ENCODE assay signal across 9 cellular contexts in genomic region chr12:91778938-91779400, GRCh38.
DNase-seq lines count a peak whose midpoint lies in the region; ATAC-seq and TF ChIP-seq lines count a peak whose summit lies in the region.
"Had no signal": no experiment of that assay in that cellular context is flagged by ENCODE, and none has a peak within 500 bp of the region (broad histone marks: within the 10 kb centered on the region; RNA-seq: fewer than 3 reads in every experiment).

No MANE protein-coding gene starts in this region.

- H3K9ac ChIP-seq in subcutaneous abdominal adipose tissue (ENCODE audit: low read length in 5 of 5) = no peak overlapping the region

- H3K4me3 Mint-ChIP-seq in T-helper 1 cell treated with Interleukin-12 subunit alpha and Interleukin-12 subunit beta and Interleukin-4 antibody, amounts not matched to agents 30 μg/mL and 1 μg/mL, for 36 hours = peak overlapping the region; percentile 63
- H3K4me3 Mint-ChIP-seq in mesothelial cell of epicardium = no peak overlapping the region

- H2AFZ ChIP-seq in ACC112 (ENCODE audit: low read length, unreplicated experiment) = peak overlapping the region; percentile 38

- peak; percentile 97 for ATAC-seq in HG03175 (IDR thresholded peaks at IDR 0.05; ENCODE audit: unreplicated experiment)

- H3K9me3 Mint-ChIP-seq in T-helper 1 cell treated with Interleukin-12 subunit alpha and Interleukin-12 subunit beta and Interleukin-4 antibody, amounts not matched to agents 30 μg/mL and 1 μg/mL, for 36 hours = no peaks in the 10 kb centered on the region
- peaks cover 7% of the 10 kb centered on the region for H3K9me3 Mint-ChIP-seq in mesothelial cell of epicardium

- H3K4me1 ChIP-seq in ACC112 (ENCODE audit: control insufficient read depth, insufficient read depth, low read length, unreplicated experiment) = peaks cover 33% of the 10 kb centered on the region
- peaks cover 0 to 21% (median 19%) of the 10 kb centered on the region in 5 donors for H3K4me1 ChIP-seq in subcutaneous abdominal adipose tissue (ENCODE audit: control insufficient read depth in 5 of 5, insufficient read depth in 5 of 5, low read length in 5 of 5)

- peak overlapping the region; percentile 78 for H3K27ac ChIP-seq in ACC112 (ENCODE audit: low read depth, low read length)
- peak overlapping the region; percentile 38 for H3K27ac ChIP-seq in subcutaneous abdominal adipose tissue (ENCODE audit: low read depth, low read length)
- H3K27ac ChIP-seq: neutrophil had no signal

- no peaks in the 10 kb centered on the region for H3K27me3 ChIP-seq in ACC112 (ENCODE audit: insufficient read depth, low read length)
- H3K27me3 ChIP-seq in subcutaneous abdominal adipose tissue (ENCODE audit: control insufficient read depth in 5 of 5, insufficient read depth in 4 of 5, low read length in 5 of 5) = no peaks in the 10 kb centered on the region
- H3K27me3 ChIP-seq: neutrophil had no signal

- no peak for TF ChIP-seq CTCF in mesothelial cell of epicardium (IDR thresholded peaks at IDR 0.05; ENCODE audit: unreplicated experiment)

- H3K36me3 ChIP-seq in ACC112 (ENCODE audit: insufficient read depth, low read length) = no peaks in the 10 kb centered on the region
- H3K36me3 ChIP-seq in subcutaneous abdominal adipose tissue (ENCODE audit: control insufficient read depth in 5 of 5, insufficient read depth in 5 of 5, low read length in 5 of 5) = no peaks in the 10 kb centered on the region
- H3K36me3 ChIP-seq: neutrophil had no signal

- DNase-seq in GM19238 (ENCODE audit: insufficient read length, low spot score) (peak; percentile 2), brain pericyte (ENCODE audit: low read depth, low spot score) (peak; percentile 13), mesothelial cell of epicardium (ENCODE audit: low spot score in 2 of 2, unreplicated experiment in 2 of 2) (no peak), GDM1 (lab: John Stamatoyannopoulos, UW) (no peak)

- H3K27ac Mint-ChIP-seq in T-helper 1 cell treated with Interleukin-12 subunit alpha and Interleukin-12 subunit beta and Interleukin-4 antibody, amounts not matched to agents 30 μg/mL and 1 μg/mL, for 36 hours = peak overlapping the region; percentile 85
- peak overlapping the region; percentile 84 for H3K27ac Mint-ChIP-seq in mesothelial cell of epicardium

- H3K27me3 Mint-ChIP-seq in T-helper 1 cell treated with Interleukin-12 subunit alpha and Interleukin-12 subunit beta and Interleukin-4 antibody, amounts not matched to agents 30 μg/mL and 1 μg/mL, for 36 hours (ENCODE audit: low read depth) = no peaks in the 10 kb centered on the region
- H3K27me3 Mint-ChIP-seq in mesothelial cell of epicardium (ENCODE audit: low read depth) = no peaks in the 10 kb centered on the region

- no peaks in the 10 kb centered on the region for H3K9me3 ChIP-seq in subcutaneous abdominal adipose tissue (ENCODE audit: control insufficient read depth in 5 of 5, low read length in 5 of 5)
- H3K9me3 ChIP-seq: neutrophil had no signal

- H3K79me2 ChIP-seq in ACC112 (ENCODE audit: control insufficient read depth, insufficient read depth, low read length, unreplicated experiment) = no peaks in the 10 kb centered on the region

- no peaks in the 10 kb centered on the region for H3K36me3 Mint-ChIP-seq in T-helper 1 cell treated with Interleukin-12 subunit alpha and Interleukin-12 subunit beta and Interleukin-4 antibody, amounts not matched to agents 30 μg/mL and 1 μg/mL, for 36 hours (ENCODE audit: low read depth)
- H3K36me3 Mint-ChIP-seq in mesothelial cell of epicardium = no peaks in the 10 kb centered on the region

- H3K4me3 ChIP-seq in ACC112 (ENCODE audit: low read depth, low read length) (peak overlapping the region; percentile 51), subcutaneous abdominal adipose tissue (ENCODE audit: low read depth in 1 of 5, low read length in 5 of 5) (no peak overlapping the region)

- peaks cover 23% of the 10 kb centered on the region for H3K4me1 Mint-ChIP-seq in T-helper 1 cell treated with Interleukin-12 subunit alpha and Interleukin-12 subunit beta and Interleukin-4 antibody, amounts not matched to agents 30 μg/mL and 1 μg/mL, for 36 hours (ENCODE audit: low read depth)
- peaks cover 27% of the 10 kb centered on the region for H3K4me1 Mint-ChIP-seq in mesothelial cell of epicardium

Comparison
In these comparisons a context has a peak if more than half of its experiments do, and no peak if none do; other contexts are left out.
1. DNase-seq: peak in GM19238 (single experiment) and brain pericyte (single experiment); none in mesothelial cell of epicardium (0 of 2) and GDM1 (single experiment).